ENCODE assay signal across 1 cellular context in the genomic region with DNA sequence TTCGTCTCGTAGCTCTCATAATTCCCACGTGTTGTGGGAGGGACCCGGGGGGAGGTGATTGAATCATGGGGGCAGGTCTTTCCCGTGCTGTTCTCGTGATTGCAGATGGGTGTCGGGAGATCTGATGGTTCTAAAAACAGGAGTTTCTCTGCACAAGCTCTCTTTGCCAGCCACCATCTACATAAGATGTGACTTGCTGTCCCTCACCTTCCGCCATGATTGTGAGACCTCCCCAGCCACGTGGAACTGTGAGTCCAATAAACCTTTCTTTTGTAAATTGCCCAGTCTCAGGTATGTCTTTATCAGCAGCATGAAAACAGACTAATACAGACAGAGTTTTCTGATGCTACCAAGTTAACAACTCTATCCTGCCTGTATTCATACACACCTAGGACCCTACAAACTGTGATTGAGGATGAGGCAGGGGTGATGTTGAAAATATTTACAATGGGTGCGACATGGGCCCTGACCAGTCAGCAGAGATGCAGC.
TF ChIP-seq lines count a peak whose summit lies in the region.

No MANE protein-coding gene starts in this region.

TF ChIP-seq in HepG2, 621 proteins besides CTCF, POLR2A, EP300 and RAD21 (continued from another document and continues in another):
- TF ChIP-seq TEAD3 (CRISPR knock-in tag; optimal IDR thresholded peaks at IDR 0.05; ENCODE audit: borderline replicate concordance) = peak; percentile 32
- TF ChIP-seq ZNF460 (CRISPR knock-in tag; IDR thresholded peaks at IDR 0.05; ENCODE audit: borderline replicate concordance) = no peak
- TF ChIP-seq U2AF1 (optimal IDR thresholded peaks at IDR 0.05; ENCODE audit: low read depth, low read length) = no peak
- TF ChIP-seq, protein P1, sequence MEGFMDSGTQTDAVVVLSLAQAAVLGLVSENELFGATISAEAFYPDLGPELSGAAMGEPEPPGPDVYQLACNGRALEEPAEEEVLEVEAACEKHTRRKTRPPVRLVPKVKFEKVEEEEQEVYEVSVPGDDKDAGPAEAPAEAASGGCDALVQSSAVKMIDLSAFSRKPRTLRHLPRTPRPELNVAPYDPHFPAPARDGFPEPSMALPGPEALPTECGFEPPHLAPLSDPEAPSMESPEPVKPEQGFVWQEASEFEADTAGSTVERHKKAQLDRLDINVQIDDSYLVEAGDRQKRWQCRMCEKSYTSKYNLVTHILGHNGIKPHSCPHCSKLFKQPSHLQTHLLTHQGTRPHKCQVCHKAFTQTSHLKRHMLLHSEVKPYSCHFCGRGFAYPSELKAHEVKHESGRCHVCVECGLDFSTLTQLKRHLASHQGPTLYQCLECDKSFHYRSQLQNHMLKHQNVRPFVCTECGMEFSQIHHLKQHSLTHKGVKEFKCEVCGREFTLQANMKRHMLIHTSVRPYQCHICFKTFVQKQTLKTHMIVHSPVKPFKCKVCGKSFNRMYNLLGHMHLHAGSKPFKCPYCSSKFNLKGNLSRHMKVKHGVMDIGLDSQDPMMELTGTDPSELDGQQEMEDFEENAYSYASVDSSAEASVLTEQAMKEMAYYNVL (CRISPR knock-in tag; IDR thresholded peaks at IDR 0.05; ENCODE audit: borderline replicate concordance) = no peak
- no peak for TF ChIP-seq MIXL1 (CRISPR knock-in tag; IDR thresholded peaks at IDR 0.05)
- peak; percentile 63 for TF ChIP-seq RBFOX2 (IDR thresholded peaks at IDR 0.05; ENCODE audit: low read depth, low read length)
- TF ChIP-seq KDM2A (CRISPR knock-in tag; IDR thresholded peaks at IDR 0.05; ENCODE audit: borderline replicate concordance, low read depth) = no peak; the same call in 1 of the 2 replicates
- TF ChIP-seq KDM5B (CRISPR knock-in tag; IDR thresholded peaks at IDR 0.05; ENCODE audit: borderline replicate concordance) = no peak
- 0 out of 2 replicates have a peak, but pooled peaks have one; percentile 10 for TF ChIP-seq ZNF761 (CRISPR knock-in tag; conservative IDR thresholded peaks at IDR 0.05)
- TF ChIP-seq NFE2L1 (CRISPR knock-in tag; IDR thresholded peaks at IDR 0.05; ENCODE audit: borderline replicate concordance) = no peak
- no peak for TF ChIP-seq GFI1 (CRISPR knock-in tag; IDR thresholded peaks at IDR 0.05; ENCODE audit: borderline replicate concordance)
- TF ChIP-seq BRCA1 (CRISPR knock-in tag; IDR thresholded peaks at IDR 0.05) = no peak
- no peak for TF ChIP-seq ZNF432 (CRISPR knock-in tag; IDR thresholded peaks at IDR 0.05; ENCODE audit: borderline replicate concordance)
- TF ChIP-seq ZNF136 (CRISPR knock-in tag; IDR thresholded peaks at IDR 0.05; ENCODE audit: low read depth) = no peak
- TF ChIP-seq, protein P2, sequence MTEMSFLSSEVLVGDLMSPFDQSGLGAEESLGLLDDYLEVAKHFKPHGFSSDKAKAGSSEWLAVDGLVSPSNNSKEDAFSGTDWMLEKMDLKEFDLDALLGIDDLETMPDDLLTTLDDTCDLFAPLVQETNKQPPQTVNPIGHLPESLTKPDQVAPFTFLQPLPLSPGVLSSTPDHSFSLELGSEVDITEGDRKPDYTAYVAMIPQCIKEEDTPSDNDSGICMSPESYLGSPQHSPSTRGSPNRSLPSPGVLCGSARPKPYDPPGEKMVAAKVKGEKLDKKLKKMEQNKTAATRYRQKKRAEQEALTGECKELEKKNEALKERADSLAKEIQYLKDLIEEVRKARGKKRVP (CRISPR knock-in tag; IDR thresholded peaks at IDR 0.05) = peak in 1 of 2 experiments; percentile 10; a peak in 1 of 4 replicates
- TF ChIP-seq GABPB1 (CRISPR knock-in tag; IDR thresholded peaks at IDR 0.05) = 0 out of 2 replicates have a peak, but pooled peaks have one; percentile 23
- TF ChIP-seq, protein P3, sequence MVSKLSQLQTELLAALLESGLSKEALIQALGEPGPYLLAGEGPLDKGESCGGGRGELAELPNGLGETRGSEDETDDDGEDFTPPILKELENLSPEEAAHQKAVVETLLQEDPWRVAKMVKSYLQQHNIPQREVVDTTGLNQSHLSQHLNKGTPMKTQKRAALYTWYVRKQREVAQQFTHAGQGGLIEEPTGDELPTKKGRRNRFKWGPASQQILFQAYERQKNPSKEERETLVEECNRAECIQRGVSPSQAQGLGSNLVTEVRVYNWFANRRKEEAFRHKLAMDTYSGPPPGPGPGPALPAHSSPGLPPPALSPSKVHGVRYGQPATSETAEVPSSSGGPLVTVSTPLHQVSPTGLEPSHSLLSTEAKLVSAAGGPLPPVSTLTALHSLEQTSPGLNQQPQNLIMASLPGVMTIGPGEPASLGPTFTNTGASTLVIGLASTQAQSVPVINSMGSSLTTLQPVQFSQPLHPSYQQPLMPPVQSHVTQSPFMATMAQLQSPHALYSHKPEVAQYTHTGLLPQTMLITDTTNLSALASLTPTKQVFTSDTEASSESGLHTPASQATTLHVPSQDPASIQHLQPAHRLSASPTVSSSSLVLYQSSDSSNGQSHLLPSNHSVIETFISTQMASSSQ (IDR thresholded peaks at IDR 0.05; ENCODE audit: low read depth) = no peak
- TF ChIP-seq, protein P3 (CRISPR knock-in tag; IDR thresholded peaks at IDR 0.05; ENCODE audit: borderline replicate concordance) = no peak
- TF ChIP-seq SRSF4 (IDR thresholded peaks at IDR 0.05; ENCODE audit: low read depth, low read length, poor library complexity, severe bottlenecking) = no peak
- TF ChIP-seq ZNF30 (CRISPR knock-in tag; IDR thresholded peaks at IDR 0.05) = no peak
- TF ChIP-seq, protein P4, sequence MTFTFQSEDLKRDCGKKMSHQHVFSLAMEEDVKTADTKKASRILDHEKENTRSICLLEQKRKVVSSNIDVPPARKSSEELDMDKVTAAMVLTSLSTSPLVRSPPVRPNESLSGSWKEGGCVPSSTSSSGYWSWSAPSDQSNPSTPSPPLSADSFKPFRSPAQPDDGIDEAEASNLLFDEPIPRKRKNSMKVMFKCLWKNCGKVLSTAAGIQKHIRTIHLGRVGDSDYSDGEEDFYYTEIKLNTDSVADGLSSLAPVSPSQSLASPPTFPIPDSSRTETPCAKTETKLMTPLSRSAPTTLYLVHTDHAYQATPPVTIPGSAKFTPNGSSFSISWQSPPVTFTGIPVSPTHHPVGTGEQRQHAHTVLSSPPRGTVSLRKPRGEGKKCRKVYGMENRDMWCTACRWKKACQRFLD (CRISPR knock-in tag; IDR thresholded peaks at IDR 0.05; ENCODE audit: borderline replicate concordance) = no peak
- peak; percentile 80; the same call in 1 of the 2 replicates for TF ChIP-seq ZBTB49 (CRISPR knock-in tag; IDR thresholded peaks at IDR 0.05; ENCODE audit: borderline replicate concordance)
- TF ChIP-seq ZNF468 (CRISPR knock-in tag; IDR thresholded peaks at IDR 0.05) = no peak
- TF ChIP-seq, protein P5, sequence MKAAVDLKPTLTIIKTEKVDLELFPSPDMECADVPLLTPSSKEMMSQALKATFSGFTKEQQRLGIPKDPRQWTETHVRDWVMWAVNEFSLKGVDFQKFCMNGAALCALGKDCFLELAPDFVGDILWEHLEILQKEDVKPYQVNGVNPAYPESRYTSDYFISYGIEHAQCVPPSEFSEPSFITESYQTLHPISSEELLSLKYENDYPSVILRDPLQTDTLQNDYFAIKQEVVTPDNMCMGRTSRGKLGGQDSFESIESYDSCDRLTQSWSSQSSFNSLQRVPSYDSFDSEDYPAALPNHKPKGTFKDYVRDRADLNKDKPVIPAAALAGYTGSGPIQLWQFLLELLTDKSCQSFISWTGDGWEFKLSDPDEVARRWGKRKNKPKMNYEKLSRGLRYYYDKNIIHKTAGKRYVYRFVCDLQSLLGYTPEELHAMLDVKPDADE (CRISPR knock-in tag; IDR thresholded peaks at IDR 0.05) = 0 out of 2 replicates have a peak, but pooled peaks have one; percentile 37
- 0 out of 2 replicates have a peak, but pooled peaks have one; percentile 11 for TF ChIP-seq TBX2 (CRISPR knock-in tag; IDR thresholded peaks at IDR 0.05; ENCODE audit: borderline replicate concordance)
- no peak for TF ChIP-seq MAZ (IDR thresholded peaks at IDR 0.05; ENCODE audit: borderline replicate concordance, low read depth, low read length)
- TF ChIP-seq MAZ (CRISPR knock-in tag; IDR thresholded peaks at IDR 0.05; ENCODE audit: low read depth) = no peak
- TF ChIP-seq ZNF207 (IDR thresholded peaks at IDR 0.05; ENCODE audit: borderline replicate concordance) = no peak
- peak; percentile 35; the same call in 1 of the 2 replicates for TF ChIP-seq ETV6 (CRISPR knock-in tag; conservative IDR thresholded peaks at IDR 0.05)
- TF ChIP-seq HIVEP1 (CRISPR knock-in tag; IDR thresholded peaks at IDR 0.05) = no peak
- TF ChIP-seq HOXA9 (CRISPR knock-in tag; IDR thresholded peaks at IDR 0.05; ENCODE audit: borderline replicate concordance) = no peak
- no peak for TF ChIP-seq HMGXB4 (CRISPR knock-in tag; IDR thresholded peaks at IDR 0.05; ENCODE audit: borderline replicate concordance in 1 of 2, low read depth in 1 of 2)
- no peak for TF ChIP-seq SRSF9 (IDR thresholded peaks at IDR 0.05; ENCODE audit: borderline replicate concordance, insufficient read depth, low read depth, low read length, poor library complexity, severe bottlenecking)
- TF ChIP-seq ZNF883 (CRISPR knock-in tag; IDR thresholded peaks at IDR 0.05; ENCODE audit: not compliant biosample characterization) = peak; percentile 14
- TF ChIP-seq, protein P6, sequence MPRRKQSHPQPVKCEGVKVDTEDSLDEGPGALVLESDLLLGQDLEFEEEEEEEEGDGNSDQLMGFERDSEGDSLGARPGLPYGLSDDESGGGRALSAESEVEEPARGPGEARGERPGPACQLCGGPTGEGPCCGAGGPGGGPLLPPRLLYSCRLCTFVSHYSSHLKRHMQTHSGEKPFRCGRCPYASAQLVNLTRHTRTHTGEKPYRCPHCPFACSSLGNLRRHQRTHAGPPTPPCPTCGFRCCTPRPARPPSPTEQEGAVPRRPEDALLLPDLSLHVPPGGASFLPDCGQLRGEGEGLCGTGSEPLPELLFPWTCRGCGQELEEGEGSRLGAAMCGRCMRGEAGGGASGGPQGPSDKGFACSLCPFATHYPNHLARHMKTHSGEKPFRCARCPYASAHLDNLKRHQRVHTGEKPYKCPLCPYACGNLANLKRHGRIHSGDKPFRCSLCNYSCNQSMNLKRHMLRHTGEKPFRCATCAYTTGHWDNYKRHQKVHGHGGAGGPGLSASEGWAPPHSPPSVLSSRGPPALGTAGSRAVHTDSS (CRISPR knock-in tag; conservative IDR thresholded peaks at IDR 0.05) = no peak
- 0 out of 2 replicates have a peak, but pooled peaks have one; percentile 6 for TF ChIP-seq HOXA3 (CRISPR knock-in tag; IDR thresholded peaks at IDR 0.05)
- no peak for TF ChIP-seq CBX5 (CRISPR knock-in tag; IDR thresholded peaks at IDR 0.05; ENCODE audit: borderline replicate concordance)
- TF ChIP-seq ZBTB7B (CRISPR knock-in tag; IDR thresholded peaks at IDR 0.05) = no peak
- no peak for TF ChIP-seq SOX13 (IDR thresholded peaks at IDR 0.05)
- TF ChIP-seq SOX13 (CRISPR knock-in tag; conservative IDR thresholded peaks at IDR 0.05 in 1 of 2, IDR thresholded peaks at IDR 0.05 in 1 of 2) = peak; percentile 4 to 76; a peak in 1 of 4 replicates
- TF ChIP-seq CCAR2 (optimal IDR thresholded peaks at IDR 0.05; ENCODE audit: low read depth, low read length) = no peak
- no peak for TF ChIP-seq ZBTB37 (CRISPR knock-in tag; IDR thresholded peaks at IDR 0.05)
- no peak for TF ChIP-seq ZMAT3 (CRISPR knock-in tag; conservative IDR thresholded peaks at IDR 0.05)
- TF ChIP-seq MXI1 (IDR thresholded peaks at IDR 0.05; ENCODE audit: borderline replicate concordance, low read depth, low read length) = no peak
